26 cellular contexts compared by ENCODE assay signal in genomic region chr10:60169111-60169510, GRCh38.
DNase-seq lines count a peak whose midpoint lies in the region; ATAC-seq, FAIRE-seq and TF ChIP-seq lines count a peak whose summit lies in the region.
"Had no signal": no experiment of that assay in that cellular context is flagged by ENCODE, and none has a peak within 500 bp of the region (broad histone marks: within the 10 kb centered on the region; RNA-seq: fewer than 3 reads in every experiment).

No MANE protein-coding gene starts in this region.

- H3K36me3 Mint-ChIP-seq in neural progenitor cell = no peaks in the 10 kb centered on the region
- H3K36me3 Mint-ChIP-seq: CD14-positive monocyte; CD4-positive, CD25-positive, alpha-beta regulatory T cell had no signal

- H3K4me2 ChIP-seq in A549 (no peak overlapping the region), K562 (ENCODE audit: insufficient read depth, low read length) (no peak overlapping the region), neural progenitor cell (no peak overlapping the region)
- H3K4me2 ChIP-seq: BLaER1 had no signal

- no peak overlapping the region for H3K27ac Mint-ChIP-seq in neural progenitor cell
- H3K27ac Mint-ChIP-seq: B cell; CD14-positive monocyte; CD4-positive, alpha-beta memory T cell; CD4-positive, CD25-positive, alpha-beta regulatory T cell had no signal

- H3K9me1 ChIP-seq in K562 (ENCODE audit: control insufficient read depth, insufficient read depth, low read length) = no peaks in the 10 kb centered on the region

- BruUV-seq in K562 (replicated peaks; lab: Mats Ljungman, UMichigan) = no TSS peak

- H4K20me1 ChIP-seq in K562 (replicated peaks; ENCODE audit: control insufficient read depth, insufficient read depth, low read length) = no peaks in the 10 kb centered on the region
- no peaks in the 10 kb centered on the region for H4K20me1 ChIP-seq in neural progenitor cell (ENCODE audit: low read depth)
- H4K20me1 ChIP-seq: BLaER1 had no signal

- no peaks in the 10 kb centered on the region for H3F3A ChIP-seq in neural progenitor cell (ENCODE audit: low read depth)

- in situ Hi-C loops in K562 (cut with MboI) = no loop called here

- H3K27me3 ChIP-seq in K562 (ENCODE audit: control insufficient read depth in 2 of 2, insufficient read depth in 2 of 2, low read length in 2 of 2) = no peaks in the 10 kb centered on the region
- no peaks in the 10 kb centered on the region for H3K27me3 ChIP-seq in tibial nerve
- peaks cover 13% of the 10 kb centered on the region for H3K27me3 ChIP-seq in neural progenitor cell
- H3K27me3 ChIP-seq: BLaER1 had no signal

- H3K4me1 ChIP-seq in A549 = peaks cover 34% of the 10 kb centered on the region
- H3K4me1 ChIP-seq in K562 (replicated peaks in 1 of 2; ENCODE audit: control insufficient read depth in 2 of 2, insufficient read depth in 2 of 2, low read length in 2 of 2) = peaks cover 0 to 8% of the 10 kb centered on the region in 2 experiments; a peak in 2 of 5 replicates
- no peaks in the 10 kb centered on the region for H3K4me1 ChIP-seq in tibial nerve
- H3K4me1 ChIP-seq in neural progenitor cell = peaks cover 10% of the 10 kb centered on the region
- H3K4me1 ChIP-seq: BLaER1 had no signal

- H3K4me3 Mint-ChIP-seq in neural progenitor cell = no peak overlapping the region
- H3K4me3 Mint-ChIP-seq: B cell; CD14-positive monocyte; CD4-positive, alpha-beta memory T cell; CD4-positive, CD25-positive, alpha-beta regulatory T cell; CD8-positive, alpha-beta memory T cell had no signal

- WGBS in A549 (ENCODE audit: missing lambda C conversion rate) = 91% methylated on average over 2 of the region's 2 CpGs
- 54% methylated on average over 2 of the region's 2 CpGs for WGBS in K562 (ENCODE audit: insufficient coverage, low coverage, missing lambda C conversion rate)
- WGBS in tibial nerve, 2 donors = 88% methylated on average over 2 of the region's 2 CpGs

- TF ChIP-seq RAD21 in A549 (conservative IDR thresholded peaks at IDR 0.05 in 1 of 2, IDR thresholded peaks at IDR 0.05 in 1 of 2) (no peak), K562 (CRISPR knock-in tag; conservative IDR thresholded peaks at IDR 0.05 in 1 of 2, IDR thresholded peaks at IDR 0.05 in 1 of 2) (no peak)

- TF ChIP-seq POLR2A in A549 (IDR thresholded peaks at IDR 0.05; ENCODE audit: low read length) (no peak), H54 (IDR thresholded peaks at IDR 0.05; ENCODE audit: low read depth, low read length) (no peak), K562 (conservative IDR thresholded peaks at IDR 0.05) (no peak), tibial nerve (IDR thresholded peaks at IDR 0.05) (no peak)

- H3K27me3 Mint-ChIP-seq in neural progenitor cell (ENCODE audit: insufficient read depth, low read depth) = peaks cover under 1% of the 10 kb centered on the region
- H3K27me3 Mint-ChIP-seq: B cell; CD4-positive, alpha-beta memory T cell; CD4-positive, CD25-positive, alpha-beta regulatory T cell; CD8-positive, alpha-beta memory T cell had no signal

- H3K9me3 Mint-ChIP-seq in neural progenitor cell = no peaks in the 10 kb centered on the region
- H3K9me3 Mint-ChIP-seq: CD4-positive, alpha-beta memory T cell; CD4-positive, CD25-positive, alpha-beta regulatory T cell; CD8-positive, alpha-beta memory T cell had no signal

- H3K27ac ChIP-seq in A549 = no peak overlapping the region
- no peak overlapping the region for H3K27ac ChIP-seq in K562 (ENCODE audit: extremely low read depth, low read depth, low read length)
- no peak overlapping the region for H3K27ac ChIP-seq in tibial nerve
- no peak overlapping the region for H3K27ac ChIP-seq in neural progenitor cell
- H3K27ac ChIP-seq: BLaER1 had no signal

- POLR2A ChIA-PET in A549 (lab: Yijun Ruan, JAX) (no interaction called here), K562 (lab: Yijun Ruan, JAX) (no interaction called here)

- H3K79me2 ChIP-seq in K562 (ENCODE audit: control insufficient read depth, insufficient read depth, low read length) (no peaks in the 10 kb centered on the region), neural progenitor cell (ENCODE audit: low read depth) (no peaks in the 10 kb centered on the region)

- CTCF ChIA-PET in A549 (lab: Yijun Ruan, JAX) = interaction anchor here (1.2 kb wide), 1 partner anchor 35 kb away, joined by 3 read pairs; no protein-coding TSS in a partner anchor
- CTCF ChIA-PET in K562 (lab: Yijun Ruan, JAX; ENCODE audit: low intra/inter-chr PET ratio) = no interaction called here

- H3K4me3 ChIP-seq in A549 = no peak overlapping the region
- H3K4me3 ChIP-seq in K562 = no peak overlapping the region
- no peak overlapping the region for H3K4me3 ChIP-seq in tibial nerve
- no peak overlapping the region for H3K4me3 ChIP-seq in neural progenitor cell
- H3K4me3 ChIP-seq: BLaER1, GM12878 had no signal

- no peak for TF ChIP-seq CTCF in A549 (IDR thresholded peaks at IDR 0.05)
- no peak for TF ChIP-seq CTCF in K562 (IDR thresholded peaks at IDR 0.05 in 2 of 3, conservative IDR thresholded peaks at IDR 0.05 in 1 of 3; ENCODE audit: insufficient read depth in 2 of 3, low read depth in 1 of 3, low read length in 3 of 3)
- no peak for TF ChIP-seq CTCF in tibial nerve (IDR thresholded peaks at IDR 0.05)
- TF ChIP-seq CTCF in neural progenitor cell (IDR thresholded peaks at IDR 0.05) = no peak

- H2AFZ ChIP-seq in K562 (ENCODE audit: low read depth, low read length) (no peak overlapping the region), neural progenitor cell (replicated peaks) (no peak overlapping the region)

- FAIRE-seq in A549 (lab: Jason Lieb, UNC) = no peak
- FAIRE-seq in H54 (lab: Jason Lieb, UNC) = peak; percentile 23
- no peak for FAIRE-seq in K562 (lab: Jason Lieb, UNC)
- FAIRE-seq: A204.1, GM12878, GM12892, GM18507 had no signal

- H3K4me1 Mint-ChIP-seq in neural progenitor cell = peaks cover 10% of the 10 kb centered on the region
- H3K4me1 Mint-ChIP-seq: B cell; CD14-positive monocyte; CD4-positive, alpha-beta memory T cell; CD4-positive, CD25-positive, alpha-beta regulatory T cell; CD8-positive, alpha-beta memory T cell had no signal

- no peak for ATAC-seq in A549
- ATAC-seq in K562 = no peak
- ATAC-seq: GM12878 had no signal

- intact Hi-C loops in K562 (cut with micrococcal nuclease) = no loop called here

- H3K9me3 ChIP-seq in A549 (no peaks in the 10 kb centered on the region), K562 (replicated peaks; ENCODE audit: control insufficient read depth, insufficient read depth, low read depth, low read length) (no peaks in the 10 kb centered on the region), tibial nerve (no peaks in the 10 kb centered on the region), neural progenitor cell (ENCODE audit: low read depth) (no peaks in the 10 kb centered on the region)
- H3K9me3 ChIP-seq: BLaER1 had no signal

- DNase-seq in A549 (ENCODE audit: low read depth in 1 of 2, low spot score in 1 of 2) = no peak
- DNase-seq in H54 (ENCODE audit: insufficient read length, low spot score) = no peak
- no peak for DNase-seq in K562 (ENCODE audit: extremely low read depth in 1 of 4, low spot score in 3 of 4)
- no peak for DNase-seq in tibial nerve (ENCODE audit: low spot score in 2 of 2)
- no peak for DNase-seq in neural progenitor cell (ENCODE audit: low spot score)
- DNase-seq: 8988T; AML-193; C1 segment of cervical spinal cord; CD4-positive, alpha-beta memory T cell; CD4-positive, CD25-positive, alpha-beta regulatory T cell; CD8-positive, alpha-beta memory T cell; COR-L47; DMS 273 treated with DMSO at 0.1 percent for 48 hours; DMS153; DMS53; DMS79; DND-41; EL; GDM1 had no signal

- TF ChIP-seq EP300 in A549 (IDR thresholded peaks at IDR 0.05) (no peak), K562 (IDR thresholded peaks at IDR 0.05; ENCODE audit: low read length) (no peak), tibial nerve (IDR thresholded peaks at IDR 0.05) (no peak)

- H3K36me3 ChIP-seq in K562 (ENCODE audit: control insufficient read depth, insufficient read depth, low read length) = no peaks in the 10 kb centered on the region
- H3K36me3 ChIP-seq in tibial nerve = peaks cover 0 to 3% (median 0%) of the 10 kb centered on the region in 3 donors
- H3K36me3 ChIP-seq in neural progenitor cell = no peaks in the 10 kb centered on the region
- H3K36me3 ChIP-seq: BLaER1 had no signal

- H3K9ac ChIP-seq in K562 (ENCODE audit: insufficient read depth in 1 of 2, low read depth in 2 of 2, low read length in 2 of 2) = no peak overlapping the region
- H3K9ac ChIP-seq in neural progenitor cell = no peak overlapping the region
- H3K9ac ChIP-seq: BLaER1 had no signal

TF ChIP-seq in A549, 52 proteins besides CTCF, POLR2A, EP300 and RAD21 (continues in another document):
- TF ChIP-seq JUN (IDR thresholded peaks at IDR 0.05) = no peak
- peak; percentile 82 for TF ChIP-seq MAFK (IDR thresholded peaks at IDR 0.05; ENCODE audit: partially characterized antibody)
- no peak for TF ChIP-seq SREBF2 (IDR thresholded peaks at IDR 0.05)
- no peak for TF ChIP-seq ATOH8 (CRISPR knock-in tag; IDR thresholded peaks at IDR 0.05; ENCODE audit: low read depth)

TF ChIP-seq in K562, 482 proteins besides CTCF, POLR2A, EP300 and RAD21:
- TF ChIP-seq THRAP3 (IDR thresholded peaks at IDR 0.05; ENCODE audit: borderline replicate concordance) = no peak
- TF ChIP-seq MAFF (IDR thresholded peaks at IDR 0.05; ENCODE audit: low read length) = peak; percentile 36; the same call in 1 of the 2 replicates
- no peak for TF ChIP-seq LCOR (CRISPR knock-in tag; IDR thresholded peaks at IDR 0.05)
- peak; percentile 42; the same call in 1 of the 2 replicates for TF ChIP-seq MAFK (IDR thresholded peaks at IDR 0.05; ENCODE audit: low read length)
- peak; percentile 69 for TF ChIP-seq MAFG (tag; conservative IDR thresholded peaks at IDR 0.05)
- TF ChIP-seq ZNF316 (IDR thresholded peaks at IDR 0.05) = peak; percentile 93
- no peak for TF ChIP-seq ZNF324 (CRISPR knock-in tag; IDR thresholded peaks at IDR 0.05)
- TF ChIP-seq C11orf30 (IDR thresholded peaks at IDR 0.05; ENCODE audit: low read depth) = peak; percentile 75
- no peak for TF ChIP-seq NELFE (IDR thresholded peaks at IDR 0.05; ENCODE audit: insufficient read depth, insufficient read length)
- no peak for TF ChIP-seq ZBTB7A (IDR thresholded peaks at IDR 0.05; ENCODE audit: borderline replicate concordance, control insufficient read depth, low read depth, low read length)
- TF ChIP-seq E2F6 (IDR thresholded peaks at IDR 0.05; ENCODE audit: borderline replicate concordance in 1 of 2, extremely low read depth in 1 of 2, insufficient read depth in 1 of 2, insufficient read length in 1 of 2, low read depth in 1 of 2, low read length in 1 of 2, poor library complexity in 1 of 2, severe bottlenecking in 1 of 2) = no peak

Comparison
In these comparisons a context has a peak if more than half of its experiments do, and no peak if none do; other contexts are left out.
1. Of the 35 proteins assayed by ChIP-seq in both K562 and A549: peak only in K562: none; only in A549: none; in both: MAFK; in neither: 34.